ENCODE assay signal across 26 cellular contexts in the genomic region with DNA sequence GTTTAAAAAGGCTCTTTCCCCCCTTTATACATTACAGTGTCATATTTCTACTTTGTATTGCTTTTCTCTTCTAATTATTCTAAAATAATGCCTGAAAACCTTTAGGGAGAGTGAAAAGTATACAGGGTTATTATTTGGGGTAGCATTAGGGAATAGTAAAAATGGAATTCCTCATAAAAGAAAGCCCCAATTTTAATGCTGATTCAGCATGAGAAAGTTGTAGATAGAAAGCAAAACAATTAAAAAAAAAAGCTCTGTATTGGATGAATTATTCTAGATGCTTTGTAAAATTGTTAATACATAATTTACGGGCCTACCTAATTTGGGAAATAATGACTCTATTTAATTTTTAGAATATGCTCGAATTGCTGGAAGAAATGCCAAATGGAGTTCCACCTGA.
DNase-seq lines count a peak whose midpoint lies in the region; ATAC-seq, FAIRE-seq and TF ChIP-seq lines count a peak whose summit lies in the region.
"Had no signal": no experiment of that assay in that cellular context is flagged by ENCODE, and none has a peak within 500 bp of the region (broad histone marks: within the 10 kb centered on the region; RNA-seq: fewer than 3 reads in every experiment).

No MANE protein-coding gene starts in this region.

- H3K4me2 ChIP-seq in HepG2 (ENCODE audit: low read depth, low read length) (no peak overlapping the region), K562 (ENCODE audit: insufficient read depth, low read length) (no peak overlapping the region)
- H3K4me2 ChIP-seq: BLaER1 had no signal

- H2AFZ ChIP-seq in HepG2 (ENCODE audit: low read length): no peak overlapping the region
- H2AFZ ChIP-seq in K562 (ENCODE audit: low read depth, low read length): no peak overlapping the region

- BruUV-seq in HepG2 (replicated peaks; lab: Mats Ljungman, UMichigan) (no TSS peak), K562 (replicated peaks; lab: Mats Ljungman, UMichigan) (no TSS peak)

- no peaks in the 10 kb centered on the region for H3K79me2 ChIP-seq in HepG2 (ENCODE audit: insufficient read depth, low read length)
- no peaks in the 10 kb centered on the region for H3K79me2 ChIP-seq in K562 (ENCODE audit: control insufficient read depth, insufficient read depth, low read length)

- TF ChIP-seq RAD21 in HepG2 (CRISPR knock-in tag; IDR thresholded peaks at IDR 0.05): no peak
- no peak for TF ChIP-seq RAD21 in K562 (CRISPR knock-in tag; conservative IDR thresholded peaks at IDR 0.05 in 1 of 2, IDR thresholded peaks at IDR 0.05 in 1 of 2)

- CTCF ChIA-PET in HepG2 (lab: Yijun Ruan, JAX; ENCODE audit: low intra/inter-chr PET ratio, low total read pairs): no interaction called here
- CTCF ChIA-PET in K562 (lab: Yijun Ruan, JAX; ENCODE audit: low intra/inter-chr PET ratio): no interaction called here

- WGBS in HepG2 (ENCODE audit: low lambda C conversion rate): 98% methylated on average over 2 of the region's 2 CpGs
- WGBS in right lobe of liver (ENCODE audit: insufficient coverage, low coverage, low lambda C conversion rate, missing lambda C conversion rate): 60% methylated on average over 2 of the region's 2 CpGs
- WGBS in K562 (ENCODE audit: insufficient coverage, low coverage, missing lambda C conversion rate): 7% methylated on average over 2 of the region's 2 CpGs
- WGBS in pancreas, 2 donors: 74 to 88% methylated on average over 2 of the region's 2 CpGs
- WGBS in esophagus squamous epithelium, 2 donors: 73 to 100% methylated on average over 2 of the region's 2 CpGs

- POLR2A ChIA-PET in HepG2 (lab: Yijun Ruan, JAX): no interaction called here
- POLR2A ChIA-PET in K562 (lab: Yijun Ruan, JAX): no interaction called here

- H3K27me3 ChIP-seq in HepG2 (ENCODE audit: control insufficient read depth in 1 of 2, insufficient read depth in 2 of 2, low read length in 2 of 2): no peaks in the 10 kb centered on the region
- no peaks in the 10 kb centered on the region for H3K27me3 ChIP-seq in right lobe of liver
- no peaks in the 10 kb centered on the region for H3K27me3 ChIP-seq in K562 (ENCODE audit: control insufficient read depth in 2 of 2, insufficient read depth in 2 of 2, low read length in 2 of 2)
- no peaks in the 10 kb centered on the region for H3K27me3 ChIP-seq in pancreas
- H3K27me3 ChIP-seq in esophagus squamous epithelium: no peaks in the 10 kb centered on the region
- H3K27me3 ChIP-seq: BE2C had no signal

- ATAC-seq in HepG2 (no peak), right lobe of liver (no peak), K562 (no peak), pancreas (no peak), HG03045 (IDR thresholded peaks at IDR 0.05; ENCODE audit: unreplicated experiment) (no peak)
- ATAC-seq: GM12878 had no signal

- no peak overlapping the region for H3K9ac ChIP-seq in HepG2 (ENCODE audit: insufficient read depth, low read depth, low read length)
- H3K9ac ChIP-seq in K562 (ENCODE audit: insufficient read depth in 1 of 2, low read depth in 2 of 2, low read length in 2 of 2): no peak overlapping the region
- H3K9ac ChIP-seq: BLaER1 had no signal

- no peak overlapping the region for H3K27ac ChIP-seq in HepG2 (ENCODE audit: extremely low read length, insufficient read depth, low read length)
- H3K27ac ChIP-seq in right lobe of liver: no peak overlapping the region
- no peak overlapping the region for H3K27ac ChIP-seq in K562 (ENCODE audit: extremely low read depth, low read depth, low read length)
- no peak overlapping the region for H3K27ac ChIP-seq in pancreas
- no peak overlapping the region for H3K27ac ChIP-seq in esophagus squamous epithelium
- H3K27ac ChIP-seq: 22Rv1, BLaER1 had no signal

- TF ChIP-seq CTCF in HepG2 (CRISPR knock-in tag; IDR thresholded peaks at IDR 0.05) (no peak), right lobe of liver (IDR thresholded peaks at IDR 0.05) (no peak), K562 (IDR thresholded peaks at IDR 0.05 in 2 of 3, conservative IDR thresholded peaks at IDR 0.05 in 1 of 3; ENCODE audit: insufficient read depth in 2 of 3, low read depth in 1 of 3, low read length in 3 of 3) (no peak), pancreas (IDR thresholded peaks at IDR 0.05) (no peak), esophagus squamous epithelium (IDR thresholded peaks at IDR 0.05) (no peak)

- H4K20me1 ChIP-seq in HepG2 (ENCODE audit: insufficient read depth, low read length) (no peaks in the 10 kb centered on the region), K562 (replicated peaks; ENCODE audit: control insufficient read depth, insufficient read depth, low read length) (no peaks in the 10 kb centered on the region)

- H3K36me3 ChIP-seq in HepG2 (replicated peaks in 1 of 2; ENCODE audit: control insufficient read depth in 1 of 2, insufficient read depth in 2 of 2, low read length in 2 of 2) (no peaks in the 10 kb centered on the region), right lobe of liver (no peaks in the 10 kb centered on the region), K562 (ENCODE audit: control insufficient read depth, insufficient read depth, low read length) (no peaks in the 10 kb centered on the region), pancreas (no peaks in the 10 kb centered on the region), esophagus squamous epithelium (no peaks in the 10 kb centered on the region)
- H3K36me3 ChIP-seq: BE2C, BLaER1 had no signal

- H3K9me1 ChIP-seq in K562 (ENCODE audit: control insufficient read depth, insufficient read depth, low read length): no peaks in the 10 kb centered on the region

- FAIRE-seq in HepG2 (lab: Jason Lieb, UNC) (no peak), K562 (lab: Jason Lieb, UNC) (no peak), pancreas (lab: Jason Lieb, UNC) (peak; percentile 59)
- FAIRE-seq: GM12878, GM12892, GM18507, GM19239 had no signal

- H3K4me1 ChIP-seq in HepG2 (ENCODE audit: insufficient read depth, low read length) (no peaks in the 10 kb centered on the region), right lobe of liver (no peaks in the 10 kb centered on the region), K562 (replicated peaks in 1 of 2; ENCODE audit: control insufficient read depth in 2 of 2, insufficient read depth in 2 of 2, low read length in 2 of 2) (no peaks in the 10 kb centered on the region), pancreas (peaks cover 0 to 3% (median 0%) of the 10 kb centered on the region in 3 donors), esophagus squamous epithelium (no peaks in the 10 kb centered on the region)
- H3K4me1 ChIP-seq: BE2C, BLaER1 had no signal

- TF ChIP-seq EP300 in HepG2 (IDR thresholded peaks at IDR 0.05; ENCODE audit: low read depth in 2 of 2, low read length in 2 of 2): no peak
- no peak for TF ChIP-seq EP300 in HepG2 (CRISPR knock-in tag; IDR thresholded peaks at IDR 0.05; ENCODE audit: borderline replicate concordance)
- no peak for TF ChIP-seq EP300 in K562 (IDR thresholded peaks at IDR 0.05; ENCODE audit: low read length)

- H3K4me3 ChIP-seq in HepG2 (replicated peaks in 1 of 3; ENCODE audit: insufficient read depth in 1 of 3, low read depth in 2 of 3, low read length in 3 of 3) (no peak overlapping the region), right lobe of liver (no peak overlapping the region), K562 (no peak overlapping the region), pancreas (no peak overlapping the region), esophagus squamous epithelium (no peak overlapping the region)
- H3K4me3 ChIP-seq: BLaER1, GM12878 had no signal

- H3K9me3 ChIP-seq in HepG2 (ENCODE audit: low read length) (no peaks in the 10 kb centered on the region), right lobe of liver (no peaks in the 10 kb centered on the region), K562 (replicated peaks; ENCODE audit: control insufficient read depth, insufficient read depth, low read depth, low read length) (no peaks in the 10 kb centered on the region), pancreas (no peaks in the 10 kb centered on the region), esophagus squamous epithelium (no peaks in the 10 kb centered on the region)
- H3K9me3 ChIP-seq: BE2C, BLaER1 had no signal

- TF ChIP-seq POLR2A in HepG2 (IDR thresholded peaks at IDR 0.05; ENCODE audit: insufficient read depth in 1 of 2, low read depth in 2 of 2, low read length in 2 of 2): no peak
- TF ChIP-seq POLR2A in right lobe of liver (IDR thresholded peaks at IDR 0.05): no peak
- no peak for TF ChIP-seq POLR2A in K562 (conservative IDR thresholded peaks at IDR 0.05)
- no peak for TF ChIP-seq POLR2A in esophagus squamous epithelium (IDR thresholded peaks at IDR 0.05)

- in situ Hi-C loops in HepG2 (cut with HindIII; ENCODE audit: extremely low pct_ligation_motif_present, low pct_unique_long_range_greater_than_20kb) (no loop called here), K562 (cut with MboI) (no loop called here)

- no peak for DNase-seq in HepG2 (ENCODE audit: low spot score)
- DNase-seq in right lobe of liver: no peak
- DNase-seq in K562 (ENCODE audit: extremely low read depth in 1 of 4, low spot score in 3 of 4): no peak
- no peak for DNase-seq in pancreas
- no peak for DNase-seq in esophagus squamous epithelium (lab: John Stamatoyannopoulos, UW)
- DNase-seq: ACHN; BE2C; C1 segment of cervical spinal cord; CD4-positive, alpha-beta memory T cell; CD4-positive, CD25-positive, alpha-beta regulatory T cell; CD8-positive, alpha-beta memory T cell; COR-L47; DMS 273 treated with DMSO at 0.1 percent for 48 hours; DMS153; DMS53; DMS79; DND-41; EL; GDM1 had no signal

- intact Hi-C loops in HepG2 (cut with micrococcal nuclease; ENCODE audit: unreplicated experiment) (no loop called here), right lobe of liver (cut with DNase I) (no loop called here), K562 (cut with micrococcal nuclease) (no loop called here), pancreas (cut with DNase I) (no loop called here), esophagus squamous epithelium (cut with DNase I) (no loop called here)

TF ChIP-seq in HepG2, 621 proteins besides CTCF, POLR2A, EP300 and RAD21:
- TF ChIP-seq MAFF (IDR thresholded peaks at IDR 0.05; ENCODE audit: low read depth, low read length): peak; percentile 74
- no peak for TF ChIP-seq ZNF235 (CRISPR knock-in tag; IDR thresholded peaks at IDR 0.05; ENCODE audit: borderline replicate concordance)
- TF ChIP-seq MAFK (conservative IDR thresholded peaks at IDR 0.05 in 1 of 2, IDR thresholded peaks at IDR 0.05 in 1 of 2; ENCODE audit: low read length in 2 of 2): peak; percentile 74 to 86

TF ChIP-seq in K562, 482 proteins besides CTCF, POLR2A, EP300 and RAD21 (continues in another document):
- TF ChIP-seq EGR1 (conservative IDR thresholded peaks at IDR 0.05): no peak
- no peak for TF ChIP-seq PHF8 (IDR thresholded peaks at IDR 0.05; ENCODE audit: borderline replicate concordance, low read length)
- no peak for TF ChIP-seq ZNF408 (CRISPR knock-in tag; IDR thresholded peaks at IDR 0.05; ENCODE audit: low read depth)
- peak; percentile 42; the same call in 1 of the 2 replicates for TF ChIP-seq MAFF (IDR thresholded peaks at IDR 0.05; ENCODE audit: low read length)

Comparison
In these comparisons a context has a peak if more than half of its experiments do, and no peak if none do; other contexts are left out.
1. Of the 241 proteins assayed by ChIP-seq in both HepG2 and K562: peak only in HepG2: none; only in K562: MAFG; in both: MAFF and MAFK; in neither: 238.